8 cellular contexts compared by ENCODE assay signal in the genomic region with DNA sequence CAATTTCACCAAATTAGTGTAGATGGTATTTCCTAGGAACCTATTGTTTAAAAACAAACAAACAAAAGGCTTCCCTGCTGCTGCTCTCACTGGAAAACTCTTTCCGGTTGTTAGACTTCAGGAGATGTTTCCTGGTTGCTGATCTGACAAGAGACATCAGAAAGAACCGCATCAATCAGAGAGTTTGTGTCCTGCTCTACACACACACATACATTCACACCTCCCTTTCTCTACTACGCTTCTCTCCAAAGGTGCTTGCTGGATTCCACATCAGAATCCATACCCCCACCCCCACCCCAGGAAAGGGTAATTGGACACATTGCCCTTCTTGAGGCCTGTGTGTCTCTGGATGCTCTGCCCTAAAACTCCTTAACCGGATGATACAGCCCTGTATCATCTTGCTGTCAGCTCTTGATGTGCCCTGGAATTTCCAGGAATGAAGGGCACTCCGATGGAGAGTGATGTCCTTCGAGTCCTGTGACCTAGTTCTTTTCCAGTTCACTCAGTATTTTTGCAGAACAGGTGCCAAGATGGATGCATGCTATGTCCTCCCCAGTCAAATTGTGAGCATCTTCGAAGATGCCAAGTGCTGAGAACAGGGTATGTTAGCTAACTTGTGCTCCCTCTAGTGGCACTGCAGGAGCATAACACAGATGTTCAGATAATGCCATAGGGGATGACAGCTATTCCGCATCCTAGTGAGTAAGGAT.
A peak's percentile ranks its signal among the peaks of the same experiment; 100 is the strongest.
DNase-seq lines count a peak whose midpoint lies in the region; ATAC-seq, FAIRE-seq and TF ChIP-seq lines count a peak whose summit lies in the region.

No MANE protein-coding gene starts in this region.

- TF ChIP-seq CTCF in GM12865 (IDR thresholded peaks at IDR 0.05; ENCODE audit: insufficient read depth, low read depth, low read length, missing control alignments) (peak; percentile 94), SK-N-SH (IDR thresholded peaks at IDR 0.05) (peak; percentile 94), cardiac fibroblast (IDR thresholded peaks at IDR 0.05; ENCODE audit: low read depth, low read length) (peak; percentile 84)

- no peaks in the 10 kb centered on the region for H3K9me3 ChIP-seq in SK-N-SH

- H4K20me1 ChIP-seq in SK-N-SH (ENCODE audit: insufficient read depth) = no peaks in the 10 kb centered on the region

- H3K36me3 ChIP-seq in SK-N-SH (replicated peaks in 1 of 2; ENCODE audit: control insufficient read depth in 1 of 2, insufficient read depth in 2 of 2, low read length in 1 of 2) = no peaks in the 10 kb centered on the region

- POLR2A ChIA-PET in SK-N-SH (lab: Yijun Ruan, JAX) = interaction anchor here (0.6 kb wide), 1 partner anchor 9 kb away, joined by 4 read pairs; no protein-coding TSS in a partner anchor

- peak; percentile 97 for FAIRE-seq in islet of Langerhans (lab: Jason Lieb, UNC)

- DNase-seq in A172 (ENCODE audit: low spot score) (peak; percentile 85), GM12865 (ENCODE audit: low read depth) (peak; percentile 77), NCI-H1092 treated with DMSO at 0.1 percent for 48 hours (lab: John Stamatoyannopoulos, UW) (peak; percentile 84), SK-N-SH (peak; percentile 69), cardiac fibroblast (ENCODE audit: low read depth in 2 of 2) (peak; percentile 66 to 75)
- DNase-seq in stimulated activated CD4-positive, alpha-beta T cell treated with anti-CD3 and anti-CD28 coated beads, Interleukin-1b, Interleukin-23, amount 100 ng/mL, for 48 hours = peak; percentile 5

- no peaks in the 10 kb centered on the region for H3F3A ChIP-seq in SK-N-SH (replicated peaks; ENCODE audit: insufficient read depth)

- H3K9me2 ChIP-seq in SK-N-SH = no peaks in the 10 kb centered on the region

- TF ChIP-seq RAD21 in SK-N-SH (IDR thresholded peaks at IDR 0.05; ENCODE audit: low read length) = peak; percentile 96

- no peaks in the 10 kb centered on the region for H3K79me2 ChIP-seq in SK-N-SH (ENCODE audit: insufficient read depth)

- no peak overlapping the region for H2AFZ ChIP-seq in SK-N-SH (ENCODE audit: low read depth)

- no peak overlapping the region for H3K4me2 ChIP-seq in SK-N-SH

- H3K4me3 ChIP-seq in GM12865 (ENCODE audit: low read depth, low read length) (no peak overlapping the region), SK-N-SH (ENCODE audit: low read depth in 2 of 2, low read length in 1 of 2) (no peak overlapping the region; a peak in 1 of 4 replicates), cardiac fibroblast (replicated peaks in 1 of 2; ENCODE audit: low read depth in 2 of 2, low read length in 2 of 2) (no peak overlapping the region)

- H3K27ac ChIP-seq in SK-N-SH (ENCODE audit: low read depth in 2 of 2, low read length in 1 of 2) = no peak overlapping the region

- no peaks in the 10 kb centered on the region for H3K4me1 ChIP-seq in SK-N-SH (ENCODE audit: control insufficient read depth in 1 of 2, insufficient read depth in 2 of 2, low read depth in 1 of 2, low read length in 1 of 2)

- H3K9ac ChIP-seq in SK-N-SH = no peak overlapping the region

- H3K27me3 ChIP-seq in SK-N-SH (ENCODE audit: insufficient read depth) = no peaks in the 10 kb centered on the region

- no peak for TF ChIP-seq EP300 in SK-N-SH (IDR thresholded peaks at IDR 0.05; ENCODE audit: borderline replicate concordance in 1 of 2, low read depth in 1 of 2, low read length in 1 of 2)

- ATAC-seq in HG02623 (IDR thresholded peaks at IDR 0.05; ENCODE audit: unreplicated experiment) = peak; percentile 96

- WGBS in SK-N-SH (ENCODE audit: low lambda C conversion rate) = 45% methylated on average over 8 of the region's 8 CpGs

- CTCF ChIA-PET in SK-N-SH (lab: Yijun Ruan, JAX) = interaction anchor here (0.6 to 6.2 kb wide), 59 partner anchors 9 to 482 kb away, joined by 3 to 64 read pairs (median 4); a partner anchor contains a TSS

TF ChIP-seq in SK-N-SH, 30 proteins besides CTCF, POLR2A, EP300 and RAD21:
- TF ChIP-seq MXI1 (IDR thresholded peaks at IDR 0.05; ENCODE audit: low read depth, low read length) (peak; percentile 28; the same call in 1 of the 2 replicates), RFX5 (IDR thresholded peaks at IDR 0.05; ENCODE audit: low read length) (no peak), GATA2 (CRISPR knock-in tag; IDR thresholded peaks at IDR 0.05) (peak; percentile 95), TCF12 (IDR thresholded peaks at IDR 0.05) (peak; percentile 28; the same call in 1 of the 2 replicates), POLR2AphosphoS5 (IDR thresholded peaks at IDR 0.05; ENCODE audit: low read depth, low read length) (no peak), SMC3 (IDR thresholded peaks at IDR 0.05; ENCODE audit: low read depth, low read length) (peak; percentile 99), FOXM1 (IDR thresholded peaks at IDR 0.05; ENCODE audit: low read depth) (no peak), GABPA (IDR thresholded peaks at IDR 0.05; ENCODE audit: low read depth) (no peak)
- TF ChIP-seq, protein P1, sequence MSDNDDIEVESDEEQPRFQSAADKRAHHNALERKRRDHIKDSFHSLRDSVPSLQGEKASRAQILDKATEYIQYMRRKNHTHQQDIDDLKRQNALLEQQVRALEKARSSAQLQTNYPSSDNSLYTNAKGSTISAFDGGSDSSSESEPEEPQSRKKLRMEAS (IDR thresholded peaks at IDR 0.05; ENCODE audit: low read depth) = no peak
- TF ChIP-seq, protein P2, sequence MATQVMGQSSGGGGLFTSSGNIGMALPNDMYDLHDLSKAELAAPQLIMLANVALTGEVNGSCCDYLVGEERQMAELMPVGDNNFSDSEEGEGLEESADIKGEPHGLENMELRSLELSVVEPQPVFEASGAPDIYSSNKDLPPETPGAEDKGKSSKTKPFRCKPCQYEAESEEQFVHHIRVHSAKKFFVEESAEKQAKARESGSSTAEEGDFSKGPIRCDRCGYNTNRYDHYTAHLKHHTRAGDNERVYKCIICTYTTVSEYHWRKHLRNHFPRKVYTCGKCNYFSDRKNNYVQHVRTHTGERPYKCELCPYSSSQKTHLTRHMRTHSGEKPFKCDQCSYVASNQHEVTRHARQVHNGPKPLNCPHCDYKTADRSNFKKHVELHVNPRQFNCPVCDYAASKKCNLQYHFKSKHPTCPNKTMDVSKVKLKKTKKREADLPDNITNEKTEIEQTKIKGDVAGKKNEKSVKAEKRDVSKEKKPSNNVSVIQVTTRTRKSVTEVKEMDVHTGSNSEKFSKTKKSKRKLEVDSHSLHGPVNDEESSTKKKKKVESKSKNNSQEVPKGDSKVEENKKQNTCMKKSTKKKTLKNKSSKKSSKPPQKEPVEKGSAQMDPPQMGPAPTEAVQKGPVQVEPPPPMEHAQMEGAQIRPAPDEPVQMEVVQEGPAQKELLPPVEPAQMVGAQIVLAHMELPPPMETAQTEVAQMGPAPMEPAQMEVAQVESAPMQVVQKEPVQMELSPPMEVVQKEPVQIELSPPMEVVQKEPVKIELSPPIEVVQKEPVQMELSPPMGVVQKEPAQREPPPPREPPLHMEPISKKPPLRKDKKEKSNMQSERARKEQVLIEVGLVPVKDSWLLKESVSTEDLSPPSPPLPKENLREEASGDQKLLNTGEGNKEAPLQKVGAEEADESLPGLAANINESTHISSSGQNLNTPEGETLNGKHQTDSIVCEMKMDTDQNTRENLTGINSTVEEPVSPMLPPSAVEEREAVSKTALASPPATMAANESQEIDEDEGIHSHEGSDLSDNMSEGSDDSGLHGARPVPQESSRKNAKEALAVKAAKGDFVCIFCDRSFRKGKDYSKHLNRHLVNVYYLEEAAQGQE (IDR thresholded peaks at IDR 0.05; ENCODE audit: low read depth, low read length) = no peak

Comparison
In these comparisons a context has a peak if more than half of its experiments do, and no peak if none do; other contexts are left out.
1. DNase-seq: peak in every context shown above with its lines; median percentile 85 in A172; 84 in NCI-H1092 treated with DMSO at 0.1 percent for 48 hours; 77 in GM12865; 70 in cardiac fibroblast; 69 in SK-N-SH; 5 in stimulated activated CD4-positive, alpha-beta T cell treated with anti-CD3 and anti-CD28 coated beads, Interleukin-1b, Interleukin-23, amount 100 ng/mL, for 48 hours.